31 cellular contexts compared by ENCODE assay signal in the genomic region with DNA sequence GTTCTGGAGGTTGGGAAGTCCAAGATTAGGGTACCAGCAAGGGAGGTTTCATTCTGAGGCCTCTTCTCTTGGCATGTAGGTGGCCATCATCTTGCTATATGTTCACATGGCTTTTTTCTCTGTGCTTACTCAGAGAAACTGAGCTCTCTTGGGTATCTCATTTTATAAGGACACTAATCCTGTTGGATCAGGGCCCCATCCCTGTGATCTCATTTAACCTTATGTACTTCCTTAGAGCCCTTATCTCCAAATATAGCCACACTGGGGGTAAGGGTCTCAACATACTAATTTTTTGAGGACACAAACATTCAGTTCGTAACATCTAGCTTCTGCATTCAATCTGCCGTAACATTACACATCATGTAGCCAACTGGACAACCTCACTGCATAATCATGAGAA. TPM values are rescaled to one million over a fixed set of nuclear protein-coding genes. Genes with fewer than 3 reads are reported as not detected.
DNase-seq lines count a peak whose midpoint lies in the region; ATAC-seq, FAIRE-seq and TF ChIP-seq lines count a peak whose summit lies in the region.
"Had no signal": no experiment of that assay in that cellular context is flagged by ENCODE, and none has a peak within 500 bp of the region (broad histone marks: within the 10 kb centered on the region; RNA-seq: fewer than 3 reads in every experiment).

No MANE protein-coding gene starts in this region.

- FAIRE-seq in HepG2 (lab: Jason Lieb, UNC) (no peak), GM19239 (lab: Jason Lieb, UNC) (peak; percentile 18)
- FAIRE-seq: A204.1, A549, D721Med had no signal

- H3K4me3 ChIP-seq in HepG2 (replicated peaks in 1 of 3; ENCODE audit: insufficient read depth in 1 of 3, low read depth in 2 of 3, low read length in 3 of 3) = no peak overlapping the region
- no peak overlapping the region for H3K4me3 ChIP-seq in right lobe of liver
- H3K4me3 ChIP-seq: A549; BLaER1; BLaER1 treated with 17β-estradiol and CSF1 and Interleukin-3, amounts not matched to agents 10 nM and 100 nM had no signal

- no peak overlapping the region for H3K4me2 ChIP-seq in HepG2 (ENCODE audit: low read depth, low read length)
- H3K4me2 ChIP-seq: A549; BLaER1; BLaER1 treated with 17β-estradiol and CSF1 and Interleukin-3, amounts not matched to agents 10 nM and 100 nM had no signal

- 98% methylated on average over 2 of the region's 2 CpGs for WGBS in HepG2 (ENCODE audit: low lambda C conversion rate)
- WGBS in right lobe of liver (ENCODE audit: insufficient coverage, low coverage, low lambda C conversion rate, missing lambda C conversion rate) = 90% methylated on average over 2 of the region's 2 CpGs

- no peak for TF ChIP-seq RAD21 in HepG2 (CRISPR knock-in tag; IDR thresholded peaks at IDR 0.05)

- H3K4me1 ChIP-seq in HepG2 (ENCODE audit: insufficient read depth, low read length) (peaks cover 37% of the 10 kb centered on the region), right lobe of liver (peaks cover 0 to 22% (median 3%) of the 10 kb centered on the region in 4 donors)
- H3K4me1 ChIP-seq: BE2C had no signal

- POLR2A ChIA-PET in HepG2 (lab: Yijun Ruan, JAX) = no interaction called here

- no peak for TF ChIP-seq CTCF in HepG2 (CRISPR knock-in tag; IDR thresholded peaks at IDR 0.05)
- TF ChIP-seq CTCF in right lobe of liver (IDR thresholded peaks at IDR 0.05) = no peak

- H3K36me3 ChIP-seq in HepG2 (replicated peaks in 1 of 2; ENCODE audit: control insufficient read depth in 1 of 2, insufficient read depth in 2 of 2, low read length in 2 of 2) (peaks cover 0 to 19% of the 10 kb centered on the region in 2 experiments; a peak in 3 of 5 replicates), right lobe of liver (no peaks in the 10 kb centered on the region)

- ATAC-seq in HepG2 = no peak
- ATAC-seq in right lobe of liver = no peak
- ATAC-seq: A549; CD8-positive, alpha-beta T cell had no signal

- no peak for DNase-seq in HepG2 (ENCODE audit: low spot score)
- DNase-seq in right lobe of liver = no peak
- DNase-seq in GM19239 (ENCODE audit: insufficient read length, low spot score) = no peak
- no peak for DNase-seq in activated CD4-positive, CD25-positive, alpha-beta regulatory T cell treated with anti-CD3 and anti-CD28 coated beads, Interleukin-2, amount 50 U/mL, for 72 hours
- DNase-seq: 8988T; ACHN; AML-193; BE2C; C1 segment of cervical spinal cord; Caco-2; Calu3; CD4-positive, alpha-beta memory T cell; CD4-positive, alpha-beta T cell; CD4-positive, CD25-positive, alpha-beta regulatory T cell; CD8-positive, alpha-beta memory T cell; CD8-positive, alpha-beta T cell; COR-L47; DMS 273 treated with DMSO at 0.1 percent for 48 hours; DMS153; DMS53; DMS79; DMS79 treated with DMSO at 0.1 percent for 48 hours; DND-41; EL had no signal

- H4K20me1 ChIP-seq in HepG2 (ENCODE audit: insufficient read depth, low read length) = no peaks in the 10 kb centered on the region

- H3K9me3 ChIP-seq in HepG2 (ENCODE audit: low read length) = no peaks in the 10 kb centered on the region; the same call in 1 of the 2 replicates
- no peaks in the 10 kb centered on the region for H3K9me3 ChIP-seq in right lobe of liver
- H3K9me3 ChIP-seq: Caco-2 had no signal

- no TSS peak for BruUV-seq in HepG2 (replicated peaks; lab: Mats Ljungman, UMichigan)

- no peak for TF ChIP-seq POLR2A in HepG2 (IDR thresholded peaks at IDR 0.05; ENCODE audit: insufficient read depth in 1 of 2, low read depth in 2 of 2, low read length in 2 of 2)
- TF ChIP-seq POLR2A in right lobe of liver (IDR thresholded peaks at IDR 0.05) = no peak

- H3K79me2 ChIP-seq in HepG2 (ENCODE audit: insufficient read depth, low read length) = peaks cover 43% of the 10 kb centered on the region

- H2AFZ ChIP-seq in HepG2 (ENCODE audit: low read length) = no peak overlapping the region

- H3K27ac ChIP-seq in HepG2 (ENCODE audit: extremely low read length, insufficient read depth, low read length) (no peak overlapping the region), right lobe of liver (no peak overlapping the region)
- H3K27ac ChIP-seq: 22Rv1; A549; BLaER1; BLaER1 treated with 17β-estradiol and CSF1 and Interleukin-3, amounts not matched to agents 10 nM and 100 nM; C4-2B had no signal

- no peak for TF ChIP-seq EP300 in HepG2 (IDR thresholded peaks at IDR 0.05; ENCODE audit: low read depth in 2 of 2, low read length in 2 of 2)
- no peak for TF ChIP-seq EP300 in HepG2 (CRISPR knock-in tag; IDR thresholded peaks at IDR 0.05; ENCODE audit: borderline replicate concordance)

- H3K27me3 ChIP-seq in HepG2 (ENCODE audit: control insufficient read depth in 1 of 2, insufficient read depth in 2 of 2, low read length in 2 of 2) (no peaks in the 10 kb centered on the region), right lobe of liver (no peaks in the 10 kb centered on the region)
- H3K27me3 ChIP-seq: BE2C; BLaER1; BLaER1 treated with 17β-estradiol and CSF1 and Interleukin-3, amounts not matched to agents 10 nM and 100 nM had no signal

- in situ Hi-C loops in HepG2 (cut with HindIII; ENCODE audit: extremely low pct_ligation_motif_present, low pct_unique_long_range_greater_than_20kb) = no loop called here

- no peak overlapping the region for H3K9ac ChIP-seq in HepG2 (ENCODE audit: insufficient read depth, low read depth, low read length)
- H3K9ac ChIP-seq: BLaER1; BLaER1 treated with 17β-estradiol and CSF1 and Interleukin-3, amounts not matched to agents 10 nM and 100 nM had no signal

- CTCF ChIA-PET in HepG2 (lab: Yijun Ruan, JAX; ENCODE audit: low intra/inter-chr PET ratio, low total read pairs) = no interaction called here

- intact Hi-C loops in HepG2 (cut with micrococcal nuclease; ENCODE audit: unreplicated experiment) (no loop called here), right lobe of liver (cut with DNase I) (no loop called here)

TF ChIP-seq in HepG2, 621 proteins besides CTCF, POLR2A, EP300 and RAD21:
- no peak for TF ChIP-seq ZBTB42 (CRISPR knock-in tag; IDR thresholded peaks at IDR 0.05)
- TF ChIP-seq ZNF264 (CRISPR knock-in tag; IDR thresholded peaks at IDR 0.05) = peak; percentile 99
TF ChIP-seq in HepG2: peak in this region for 1.

RNA-seq across cellular contexts. Expression of a gene that starts 6.6 kb away (rescaled TPM):
- 22.0 and 35.5 TPM in 2 replicates for total RNA-seq in HepG2 (2016; rRNA removed; fragmentation: Illumina TruSeq; extraction: Trizol)
- 4.9 and 5.7 TPM in 2 replicates for total RNA-seq in HepG2 (2016; cell fraction: cytosol; rRNA removed; fragmentation: Illumina TruSeq; extraction: Trizol; ENCODE audit: low read depth)
- total RNA-seq in HepG2 (2016; cell fraction: insoluble cytoplasmic fraction; rRNA removed; fragmentation: Illumina TruSeq; extraction: Trizol) = 21.2 and 34.5 TPM in 2 replicates
- total RNA-seq in HepG2 (2016; cell fraction: membrane; rRNA removed; fragmentation: Illumina TruSeq; extraction: Trizol) = 6.9 and 7.5 TPM in 2 replicates
- 18.3 and 18.6 TPM in 2 replicates for total RNA-seq in HepG2 (2016; cell fraction: nucleus; rRNA removed; fragmentation: Illumina TruSeq; extraction: Trizol)
- polyA plus RNA-seq in HepG2 (2011; rRNA removed) = 1.6 and 1.9 TPM in 2 replicates
- polyA plus RNA-seq in HepG2 (2011; cell fraction: cytosol; rRNA removed) = 0.81 and 1.4 TPM in 2 replicates
- 1.2 and 2.6 TPM in 2 replicates for polyA plus RNA-seq in HepG2 (2011; cell fraction: nucleus; rRNA removed)
- polyA plus RNA-seq in HepG2 (2012) = 5.7 and 6.2 TPM in 2 replicates
- 0.63 and 0.67 TPM in 2 replicates for polyA plus RNA-seq in HepG2 (2016; cell fraction: cytosol; fragmentation: Illumina TruSeq; extraction: Trizol; ENCODE audit: low read depth)
- 21.4 and 22.2 TPM in 2 replicates for polyA plus RNA-seq in HepG2 (2016; cell fraction: insoluble cytoplasmic fraction; fragmentation: Illumina TruSeq; extraction: Trizol; ENCODE audit: low read depth)
- polyA plus RNA-seq in HepG2 (2016; cell fraction: membrane; fragmentation: Illumina TruSeq; extraction: Trizol; ENCODE audit: low read depth) = 1.8 TPM in 2 replicates
- polyA plus RNA-seq in HepG2 (2016; cell fraction: nucleus; fragmentation: Illumina TruSeq; extraction: Trizol; ENCODE audit: insufficient read depth, low read depth) = 14.0 and 16.6 TPM in 2 replicates
- 1.2 and 4.2 TPM in 2 replicates for polyA minus RNA-seq in HepG2 (2011; rRNA and poly(A)+ RNA removed; ENCODE audit: low replicate concordance)
- polyA minus RNA-seq in HepG2 (2011; cell fraction: cytosol; rRNA and poly(A)+ RNA removed) = 2.9 and 3.1 TPM in 2 replicates
- 6.1 and 6.8 TPM in 2 replicates for polyA minus RNA-seq in HepG2 (2011; cell fraction: nucleus; rRNA and poly(A)+ RNA removed)
- total RNA-seq in right lobe of liver = 10 to 100 TPM; 10.8 to 18.2 (median 14.7) TPM

RNA-seq across cellular contexts. Expression of a gene that starts 6.9 kb away (rescaled TPM):
- 91.5 and 141 TPM in 2 replicates for total RNA-seq in HepG2 (2016; rRNA removed; fragmentation: Illumina TruSeq; extraction: Trizol)
- total RNA-seq in HepG2 (2016; cell fraction: cytosol; rRNA removed; fragmentation: Illumina TruSeq; extraction: Trizol; ENCODE audit: low read depth) = 10.2 and 11.9 TPM in 2 replicates
- 94.0 and 139 TPM in 2 replicates for total RNA-seq in HepG2 (2016; cell fraction: insoluble cytoplasmic fraction; rRNA removed; fragmentation: Illumina TruSeq; extraction: Trizol)
- 12.3 and 16.8 TPM in 2 replicates for total RNA-seq in HepG2 (2016; cell fraction: membrane; rRNA removed; fragmentation: Illumina TruSeq; extraction: Trizol)
- total RNA-seq in HepG2 (2016; cell fraction: nucleus; rRNA removed; fragmentation: Illumina TruSeq; extraction: Trizol) = 65.3 and 67.5 TPM in 2 replicates
- polyA plus RNA-seq in HepG2 (2011; rRNA removed) = 14.0 and 16.4 TPM in 2 replicates
- 5.9 and 9.5 TPM in 2 replicates for polyA plus RNA-seq in HepG2 (2011; cell fraction: cytosol; rRNA removed)
- polyA plus RNA-seq in HepG2 (2011; cell fraction: nucleus; rRNA removed) = 8.6 and 13.7 TPM in 2 replicates
- 35.3 and 45.7 TPM in 2 replicates for polyA plus RNA-seq in HepG2 (2012)
- polyA plus RNA-seq in HepG2 (2016; cell fraction: cytosol; fragmentation: Illumina TruSeq; extraction: Trizol; ENCODE audit: low read depth) = 1.9 and 2.2 TPM in 2 replicates
- polyA plus RNA-seq in HepG2 (2016; cell fraction: insoluble cytoplasmic fraction; fragmentation: Illumina TruSeq; extraction: Trizol; ENCODE audit: low read depth) = 71.9 and 74.9 TPM in 2 replicates
- 3.5 and 4.4 TPM in 2 replicates for polyA plus RNA-seq in HepG2 (2016; cell fraction: membrane; fragmentation: Illumina TruSeq; extraction: Trizol; ENCODE audit: low read depth)
- 39.6 and 40.4 TPM in 2 replicates for polyA plus RNA-seq in HepG2 (2016; cell fraction: nucleus; fragmentation: Illumina TruSeq; extraction: Trizol; ENCODE audit: insufficient read depth, low read depth)
- polyA minus RNA-seq in HepG2 (2011; rRNA and poly(A)+ RNA removed; ENCODE audit: low replicate concordance) = 19.7 and 55.5 TPM in 2 replicates
- polyA minus RNA-seq in HepG2 (2011; cell fraction: cytosol; rRNA and poly(A)+ RNA removed) = 38.2 and 40.3 TPM in 2 replicates
- 86.0 and 94.4 TPM in 2 replicates for polyA minus RNA-seq in HepG2 (2011; cell fraction: nucleus; rRNA and poly(A)+ RNA removed)
- total RNA-seq in right lobe of liver = 10 to 100 TPM; 24.7 to 42.4 (median 31.9) TPM
